In genomic region chr5:36874465-36874864, GRCh38 we compare ENCODE assay signal across 8 cellular contexts. TPM values are rescaled to one million over a fixed set of nuclear protein-coding genes. Genes with fewer than 3 reads are reported as not detected.
DNase-seq lines count a peak whose midpoint lies in the region; ATAC-seq and TF ChIP-seq lines count a peak whose summit lies in the region.

No MANE protein-coding gene starts in this region.

- H3K79me2 ChIP-seq in neural progenitor cell (ENCODE audit: low read depth), result peaks cover 100% of the 10 kb centered on the region

- no peaks in the 10 kb centered on the region for H3K9me3 Mint-ChIP-seq in neural progenitor cell

- ATAC-seq in HG03442 (IDR thresholded peaks at IDR 0.05; ENCODE audit: unreplicated experiment), result no peak

- peak overlapping the region; percentile 92 for H3K4me3 Mint-ChIP-seq in neural progenitor cell

- peaks cover 28% of the 10 kb centered on the region for H3F3A ChIP-seq in neural progenitor cell (ENCODE audit: low read depth)

- H3K27ac ChIP-seq in colonic mucosa, result no peak overlapping the region
- no peak overlapping the region for H3K27ac ChIP-seq in neural progenitor cell
- no peak overlapping the region for H3K27ac ChIP-seq in RWPE1

- H4K20me1 ChIP-seq in neural progenitor cell (ENCODE audit: low read depth), result peaks cover 76% of the 10 kb centered on the region

- no peaks in the 10 kb centered on the region for H3K27me3 ChIP-seq in colonic mucosa
- H3K27me3 ChIP-seq in neural progenitor cell, result no peaks in the 10 kb centered on the region

- peaks cover 19% of the 10 kb centered on the region for H3K4me1 Mint-ChIP-seq in neural progenitor cell

- DNase-seq in EH (ENCODE audit: low read depth) (peak; percentile 6), NCI-H2081 treated with DMSO at 0.1 percent for 48 hours (lab: John Stamatoyannopoulos, UW) (peak; percentile 90), colonic mucosa (no peak), neural progenitor cell (ENCODE audit: low spot score) (peak; percentile 35), NCI-H226 (no peak), RWPE1 (ENCODE audit: low spot score) (no peak)
- DNase-seq in stimulated activated CD4-positive, alpha-beta T cell treated with anti-CD3 and anti-CD28 coated beads, Interleukin-4, amount 100 ng/mL, for 1 hour, result no peak

- intact Hi-C loops in colonic mucosa (cut with DNase I), result loop anchor here (5.0 kb wide), 1 partner anchor 132 kb away; no protein-coding TSS in a partner anchor

- POLR2A ChIA-PET in RWPE1 (lab: Yijun Ruan, JAX; ENCODE audit: low non-redundant PET), result no interaction called here

- H3K4me3 ChIP-seq in colonic mucosa (peak overlapping the region; percentile 75), neural progenitor cell (peak overlapping the region; percentile 95)

- H3K27me3 Mint-ChIP-seq in neural progenitor cell (ENCODE audit: insufficient read depth, low read depth), result peaks cover 5% of the 10 kb centered on the region

- peak overlapping the region; percentile 85 for H3K4me2 ChIP-seq in neural progenitor cell

- CTCF ChIA-PET in RWPE1 (lab: Yijun Ruan, JAX), result interaction anchor here (0.6 to 1.7 kb wide), 4 partner anchors 11 to 135 kb away, joined by 3 to 7 read pairs (median 4); no protein-coding TSS in a partner anchor

- H2AFZ ChIP-seq in neural progenitor cell (replicated peaks), result no peak overlapping the region

- H3K36me3 ChIP-seq in colonic mucosa (no peaks in the 10 kb centered on the region), neural progenitor cell (no peaks in the 10 kb centered on the region)

- TF ChIP-seq CTCF in colonic mucosa (IDR thresholded peaks at IDR 0.05) (no peak), neural progenitor cell (IDR thresholded peaks at IDR 0.05) (no peak), RWPE1 (conservative IDR thresholded peaks at IDR 0.05; ENCODE audit: low read depth) (no peak)

- no peak overlapping the region for H3K9ac ChIP-seq in colonic mucosa (ENCODE audit: low read depth in 2 of 2, low read length in 2 of 2)
- H3K9ac ChIP-seq in neural progenitor cell, result peak overlapping the region; percentile 86

- peaks cover 2% of the 10 kb centered on the region for H3K36me3 Mint-ChIP-seq in neural progenitor cell

- H3K27ac Mint-ChIP-seq in neural progenitor cell, result peak overlapping the region; percentile 65

- H3K4me1 ChIP-seq in colonic mucosa (peaks cover 4% of the 10 kb centered on the region), neural progenitor cell (peaks cover 23% of the 10 kb centered on the region)

- H3K9me3 ChIP-seq in colonic mucosa (no peaks in the 10 kb centered on the region), neural progenitor cell (ENCODE audit: low read depth) (no peaks in the 10 kb centered on the region)

RNA-seq across cellular contexts. Expression of gene NIPBL, which starts 2.1 kb away (rescaled TPM):
- total RNA-seq in colonic mucosa (10 to 100 TPM; 47.6 to 59.2 TPM), neural progenitor cell (ENCODE audit: low replicate concordance) (41.4 and 67.9 TPM in 2 replicates)

Comparison
In these comparisons a context has a peak if more than half of its experiments do, and no peak if none do; other contexts are left out.
1. DNase-seq: peak in EH (single experiment), NCI-H2081 treated with DMSO at 0.1 percent for 48 hours (single experiment) and neural progenitor cell (single experiment); none in colonic mucosa (single experiment), NCI-H226 (single experiment), RWPE1 (single experiment) and stimulated activated CD4-positive, alpha-beta T cell treated with anti-CD3 and anti-CD28 coated beads, Interleukin-4, amount 100 ng/mL, for 1 hour (single experiment).